In genomic region chr2:182920631-182921056, GRCh38 we compare ENCODE assay signal across 16 cellular contexts. TPM values are rescaled to one million over a fixed set of nuclear protein-coding genes. Genes with fewer than 3 reads are reported as not detected.
A peak's percentile ranks its signal among the peaks of the same experiment; 100 is the strongest.
DNase-seq lines count a peak whose midpoint lies in the region; ATAC-seq lines count a peak whose summit lies in the region.
"Had no signal": no experiment of that assay in that cellular context is flagged by ENCODE, and none has a peak within 500 bp of the region (broad histone marks: within the 10 kb centered on the region; RNA-seq: fewer than 3 reads in every experiment).

No MANE protein-coding gene starts in this region.

- H3K4me2 ChIP-seq in BLaER1, result peak overlapping the region; percentile 61
- H3K4me2 ChIP-seq: SK-N-SH had no signal

- DNase-seq in M059J (ENCODE audit: low read depth) (peak; percentile 56), NCI-H1694 (lab: John Stamatoyannopoulos, UW) (no peak), amniotic stem cell (lab: John Stamatoyannopoulos, UW) (no peak)
- DNase-seq in stimulated activated naive CD8-positive, alpha-beta T cell treated with anti-CD3 and anti-CD28 coated beads, Interleukin-15, Interleukin-2, amounts not matched to agents 100 U/mL and 50 U/mL, for 24 hours, result no peak
- DNase-seq: ACHN; activated CD4-positive, alpha-beta T cell treated with anti-CD3 and anti-CD28 coated beads for 36 hours; activated gamma-delta T cell; cerebellar nuclear complex; NCI-H1092; SK-N-SH; stimulated activated naive CD4-positive, alpha-beta T cell had no signal

- H3K27me3 ChIP-seq in BLaER1, result no peaks in the 10 kb centered on the region

- ATAC-seq in GM19324 (IDR thresholded peaks at IDR 0.05; ENCODE audit: low FRiP score, unreplicated experiment) (peak; percentile 58), HG02798 (IDR thresholded peaks at IDR 0.05; ENCODE audit: poor library complexity, unreplicated experiment) (peak; percentile 44), HG02678 (IDR thresholded peaks at IDR 0.05; ENCODE audit: unreplicated experiment) (no peak)
- ATAC-seq in stimulated activated naive CD8-positive, alpha-beta T cell treated with anti-CD3 and anti-CD28 coated beads, Interleukin-15, Interleukin-2, amounts not matched to agents 100 U/mL and 50 U/mL, for 24 hours, result no peak
- ATAC-seq: activated CD4-positive, alpha-beta T cell treated with anti-CD3 and anti-CD28 coated beads for 36 hours had no signal

- H3K9me3 ChIP-seq in BLaER1, result no peaks in the 10 kb centered on the region
- H3K9me3 ChIP-seq: SK-N-SH had no signal

- H3K4me3 ChIP-seq in BLaER1, result no peak overlapping the region

- no peaks in the 10 kb centered on the region for H4K20me1 ChIP-seq in BLaER1

- H3K4me1 ChIP-seq in BLaER1, result peaks cover 20% of the 10 kb centered on the region

- H3K36me3 ChIP-seq in BLaER1, result no peaks in the 10 kb centered on the region

- no peak overlapping the region for H3K9ac ChIP-seq in BLaER1
- H3K9ac ChIP-seq: SK-N-SH had no signal

- peak overlapping the region; percentile 37; the same call in 1 of the 2 replicates for H3K27ac ChIP-seq in BLaER1

RNA-seq across cellular contexts. Expression of gene FRZB, which starts 54.2 kb away (rescaled TPM):
- 0.10 and 0.71 TPM in 2 replicates for total RNA-seq in M059J (2014; rRNA removed; shearing (Covaris generic))
- total RNA-seq: activated CD4-positive, alpha-beta T cell treated with anti-CD3 and anti-CD28 coated beads for 36 hours; Daoy had no signal

Comparison
In these comparisons a context has a peak if more than half of its experiments do, and no peak if none do; other contexts are left out.
1. ATAC-seq: peak in GM19324 (single experiment) and HG02798 (single experiment); none in HG02678 (single experiment) and stimulated activated naive CD8-positive, alpha-beta T cell treated with anti-CD3 and anti-CD28 coated beads, Interleukin-15, Interleukin-2, amounts not matched to agents 100 U/mL and 50 U/mL, for 24 hours (single experiment).